8 cellular contexts compared by ENCODE assay signal in the genomic region with DNA sequence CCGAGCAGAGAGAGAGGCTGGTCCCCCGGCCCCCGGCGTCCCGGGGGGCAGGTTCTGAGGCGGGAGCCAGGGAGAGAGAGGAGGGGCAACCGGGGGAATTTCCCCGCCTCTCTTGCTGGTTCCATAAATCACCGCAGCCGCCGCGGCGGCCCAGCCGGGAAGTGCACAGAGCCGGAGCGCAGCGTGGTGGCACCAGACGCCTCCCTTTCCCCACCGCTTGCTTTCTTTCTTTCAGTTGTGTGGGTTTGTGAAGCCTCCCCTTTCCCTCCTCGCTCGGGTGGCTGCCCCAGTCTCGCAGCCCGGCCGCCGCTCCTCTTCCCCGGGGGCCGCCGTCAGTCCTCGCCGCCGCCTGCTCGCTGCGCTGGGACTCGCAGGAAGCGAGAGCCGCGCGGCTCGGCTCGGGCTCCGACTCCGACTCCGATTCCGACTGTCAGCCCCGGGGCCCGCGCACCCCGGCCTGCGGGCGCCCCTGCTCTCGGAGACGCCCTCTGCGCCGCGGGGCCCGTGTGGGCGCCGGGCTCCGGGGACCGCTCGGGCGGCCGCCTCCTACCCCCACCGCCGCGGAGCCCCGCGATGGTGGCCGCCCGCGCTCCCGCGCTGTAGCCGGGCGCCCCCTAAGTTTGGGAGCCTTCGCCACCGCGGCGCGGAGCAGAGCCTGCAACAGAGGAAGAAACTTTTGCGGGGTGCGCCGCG. TPM values are rescaled to one million over a fixed set of nuclear protein-coding genes. Genes with fewer than 3 reads are reported as not detected.
DNase-seq lines count a peak whose midpoint lies in the region; ATAC-seq and TF ChIP-seq lines count a peak whose summit lies in the region.

A gene (plus strand): TSS at position 153 of the 693 bp plus-strand sequence. CDS start 616 bp downstream, outside the sequence.

- H3K9me3 Mint-ChIP-seq in GM23338 (no peaks in the 10 kb centered on the region), type B pancreatic cell (no peaks in the 10 kb centered on the region)

- H3K27me3 ChIP-seq in GM23338 (ENCODE audit: insufficient read depth) (peaks cover 32% of the 10 kb centered on the region), right atrium auricular region (no peaks in the 10 kb centered on the region), prostate gland (replicated peaks; ENCODE audit: insufficient read depth) (no peaks in the 10 kb centered on the region)

- intact Hi-C loops in prostate gland (cut with DNase I), result loop anchor here (2.0 to 5.0 kb wide), 5 partner anchors 67 to 357 kb away; no protein-coding TSS in a partner anchor

- H3K36me3 ChIP-seq in GM23338 (ENCODE audit: insufficient read depth), result no peaks in the 10 kb centered on the region
- no peaks in the 10 kb centered on the region for H3K36me3 ChIP-seq in right atrium auricular region
- no peaks in the 10 kb centered on the region for H3K36me3 ChIP-seq in prostate gland

- no peak within 1 kb of the TSS for H3K27ac ChIP-seq in GM23338 (ENCODE audit: low read depth)
- peak within 1 kb of the TSS; percentile 79 for H3K27ac ChIP-seq in right atrium auricular region
- peak within 1 kb of the TSS; percentile 81 to 82 for H3K27ac ChIP-seq in prostate gland

- H3K4me3 Mint-ChIP-seq in GM23338 (peak within 1 kb of the TSS; percentile 88), type B pancreatic cell (peak within 1 kb of the TSS; percentile 97)

- 0 out of 2 replicates have a peak, but pooled peaks cover 3% of the 10 kb centered on the region for H4K20me1 ChIP-seq in GM23338 (replicated peaks; ENCODE audit: insufficient read depth)

- H3K4me1 Mint-ChIP-seq in GM23338 (peaks cover 37% of the 10 kb centered on the region), type B pancreatic cell (ENCODE audit: unreplicated experiment) (peaks cover 23% of the 10 kb centered on the region)

- no peaks in the 10 kb centered on the region for H3K9me2 ChIP-seq in GM23338 (ENCODE audit: insufficient read depth)

- no peaks in the 10 kb centered on the region for H3F3A ChIP-seq in GM23338 (replicated peaks; ENCODE audit: low read depth)

- H3K27ac Mint-ChIP-seq in GM23338 (peak within 1 kb of the TSS; percentile 43; the same call in 1 of the 2 replicates), type B pancreatic cell (peak within 1 kb of the TSS; percentile 57)

- H3K79me2 ChIP-seq in GM23338 (replicated peaks; ENCODE audit: insufficient read depth), result peaks cover 33% of the 10 kb centered on the region

- H3K36me3 Mint-ChIP-seq in GM23338 (ENCODE audit: low read depth) (peaks cover 15% of the 10 kb centered on the region), type B pancreatic cell (no peaks in the 10 kb centered on the region)

- peak; percentile 72 for TF ChIP-seq POLR2A in prostate gland (IDR thresholded peaks at IDR 0.05)

- TF ChIP-seq CTCF in GM23338 (conservative IDR thresholded peaks at IDR 0.05; ENCODE audit: low read depth in 2 of 2) (peak in 1 of 2 experiments; percentile 39; a peak in 2 of 4 replicates), right atrium auricular region (IDR thresholded peaks at IDR 0.05) (peak in 1 of 2 donors; percentile 76), prostate gland (IDR thresholded peaks at IDR 0.05) (peak; percentile 15 to 74 (median 52)), type B pancreatic cell (conservative IDR thresholded peaks at IDR 0.05) (peak; percentile 31)

- H3K4me3 ChIP-seq in GM23338, result peak within 1 kb of the TSS; percentile 63
- H3K4me3 ChIP-seq in right atrium auricular region, result peak within 1 kb of the TSS; percentile 61 to 76
- H3K4me3 ChIP-seq in prostate gland, result peak within 1 kb of the TSS; percentile 56 to 60

- peaks cover 23% of the 10 kb centered on the region for H3K4me1 ChIP-seq in GM23338 (ENCODE audit: insufficient read depth)
- peaks cover 0 to 35% of the 10 kb centered on the region in 2 donors for H3K4me1 ChIP-seq in right atrium auricular region
- no peaks in the 10 kb centered on the region for H3K4me1 ChIP-seq in prostate gland (replicated peaks)

- peak within 1 kb of the TSS; percentile 94; the same call in 1 of the 2 replicates for H2AFZ ChIP-seq in GM23338

- DNase-seq in DMS153 treated with DMSO at 0.1 percent for 48 hours (lab: John Stamatoyannopoulos, UW; ENCODE audit: unreplicated experiment) (peak; percentile 34), GM23338 (ENCODE audit: low spot score) (peak; percentile 87), M059J (ENCODE audit: low read depth) (peak; percentile 56), SKM-1 treated with dmso at 0.1 percent for 144 hours (lab: John Stamatoyannopoulos, UW; ENCODE audit: unreplicated experiment) (peak; percentile 66), amygdala (lab: John Stamatoyannopoulos, UW) (peak in 50 of 56 donors; percentile 12 to 81 (median 53)), right atrium auricular region (ENCODE audit: low spot score) (peak; percentile 86), prostate gland (ENCODE audit: low spot score) (peak; percentile 81), type B pancreatic cell (ENCODE audit: extremely low spot score, unreplicated experiment) (peak; percentile 86)

- ATAC-seq in GM23338, result peak; percentile 57

- no peaks in the 10 kb centered on the region for H3K9me3 ChIP-seq in right atrium auricular region
- no peaks in the 10 kb centered on the region for H3K9me3 ChIP-seq in prostate gland

- WGBS in prostate gland, result under 1% methylated on average over 64 of the region's 84 CpGs

- H3K4me2 ChIP-seq in GM23338, result peak within 1 kb of the TSS; percentile 84

- H3K27me3 Mint-ChIP-seq in GM23338 (ENCODE audit: insufficient read depth, low read depth, poor library complexity) (peaks cover 26% of the 10 kb centered on the region), type B pancreatic cell (peaks cover 36% of the 10 kb centered on the region)

TF ChIP-seq in GM23338, 12 proteins besides CTCF, POLR2A, EP300 and RAD21:
- TF ChIP-seq POLR2AphosphoS5 (IDR thresholded peaks at IDR 0.05; ENCODE audit: low read depth) (peak; percentile 84), CREB1 (CRISPR knock-in tag; IDR thresholded peaks at IDR 0.05; ENCODE audit: low read depth) (no peak)
- TF ChIP-seq, protein P1, sequence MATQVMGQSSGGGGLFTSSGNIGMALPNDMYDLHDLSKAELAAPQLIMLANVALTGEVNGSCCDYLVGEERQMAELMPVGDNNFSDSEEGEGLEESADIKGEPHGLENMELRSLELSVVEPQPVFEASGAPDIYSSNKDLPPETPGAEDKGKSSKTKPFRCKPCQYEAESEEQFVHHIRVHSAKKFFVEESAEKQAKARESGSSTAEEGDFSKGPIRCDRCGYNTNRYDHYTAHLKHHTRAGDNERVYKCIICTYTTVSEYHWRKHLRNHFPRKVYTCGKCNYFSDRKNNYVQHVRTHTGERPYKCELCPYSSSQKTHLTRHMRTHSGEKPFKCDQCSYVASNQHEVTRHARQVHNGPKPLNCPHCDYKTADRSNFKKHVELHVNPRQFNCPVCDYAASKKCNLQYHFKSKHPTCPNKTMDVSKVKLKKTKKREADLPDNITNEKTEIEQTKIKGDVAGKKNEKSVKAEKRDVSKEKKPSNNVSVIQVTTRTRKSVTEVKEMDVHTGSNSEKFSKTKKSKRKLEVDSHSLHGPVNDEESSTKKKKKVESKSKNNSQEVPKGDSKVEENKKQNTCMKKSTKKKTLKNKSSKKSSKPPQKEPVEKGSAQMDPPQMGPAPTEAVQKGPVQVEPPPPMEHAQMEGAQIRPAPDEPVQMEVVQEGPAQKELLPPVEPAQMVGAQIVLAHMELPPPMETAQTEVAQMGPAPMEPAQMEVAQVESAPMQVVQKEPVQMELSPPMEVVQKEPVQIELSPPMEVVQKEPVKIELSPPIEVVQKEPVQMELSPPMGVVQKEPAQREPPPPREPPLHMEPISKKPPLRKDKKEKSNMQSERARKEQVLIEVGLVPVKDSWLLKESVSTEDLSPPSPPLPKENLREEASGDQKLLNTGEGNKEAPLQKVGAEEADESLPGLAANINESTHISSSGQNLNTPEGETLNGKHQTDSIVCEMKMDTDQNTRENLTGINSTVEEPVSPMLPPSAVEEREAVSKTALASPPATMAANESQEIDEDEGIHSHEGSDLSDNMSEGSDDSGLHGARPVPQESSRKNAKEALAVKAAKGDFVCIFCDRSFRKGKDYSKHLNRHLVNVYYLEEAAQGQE (IDR thresholded peaks at IDR 0.05; ENCODE audit: unreplicated experiment), result no peak

RNA-seq across cellular contexts. Expression of the gene that starts here (rescaled TPM):
- 40.7 and 43.7 TPM in 2 replicates for total RNA-seq in GM23338 (2014; rRNA removed; shearing (Covaris generic))
- polyA plus RNA-seq in GM23338 (2016; fragmentation: Nextera tagmentation; extraction: Ambion mirVana), result 10.9 and 12.6 TPM in 2 replicates
- 0.74 and 2.1 TPM in 2 replicates for total RNA-seq in M059J (2014; rRNA removed; shearing (Covaris generic))
- 1 to 10 TPM; 3.1 to 8.5 TPM for total RNA-seq in right atrium auricular region
- 10 to 100 TPM; 10.8 to 14.4 TPM for total RNA-seq in prostate gland
- total RNA-seq in type B pancreatic cell (ENCODE audit: low replicate concordance), result 9.6 and 44.6 TPM in 2 replicates

Comparison
In these comparisons a context has a peak if more than half of its experiments do, and no peak if none do; other contexts are left out.
1. DNase-seq: peak in every context shown above with its lines; median percentile 87 in GM23338; 86 in right atrium auricular region; 86 in type B pancreatic cell; 81 in prostate gland; 66 in SKM-1 treated with dmso at 0.1 percent for 144 hours; 56 in M059J; 53 in amygdala; 34 in DMS153 treated with DMSO at 0.1 percent for 48 hours.